In genomic region chr11:45906965-45907591, GRCh38 we compare ENCODE assay signal across 16 cellular contexts. TPM values are rescaled to one million over a fixed set of nuclear protein-coding genes. Genes with fewer than 3 reads are reported as not detected.
A peak's percentile ranks its signal among the peaks of the same experiment; 100 is the strongest.
DNase-seq lines count a peak whose midpoint lies in the region; ATAC-seq, FAIRE-seq and TF ChIP-seq lines count a peak whose summit lies in the region.
"Had no signal": no experiment of that assay in that cellular context is flagged by ENCODE, and none has a peak within 500 bp of the region (broad histone marks: within the 10 kb centered on the region; RNA-seq: fewer than 3 reads in every experiment).

TSS of gene FREY1 (minus strand) at chr11:45907271. CDS start at chr11:45907245, 26 bp downstream.

- H3K9me3 ChIP-seq in A549 (no peaks in the 10 kb centered on the region), Karpas-422 (ENCODE audit: low read length) (no peaks in the 10 kb centered on the region)
- H3K9me3 ChIP-seq: HAP-1, stomach had no signal

- H3K79me2 ChIP-seq in Karpas-422 (ENCODE audit: low read length): no peaks in the 10 kb centered on the region
- H3K79me2 ChIP-seq: hepatocyte had no signal

- H3K4me1 Mint-ChIP-seq in natural killer cell: peaks cover 5 to 15% of the 10 kb centered on the region in 2 donors

- 71% methylated on average over 16 of the region's 18 CpGs for WGBS in A549 (ENCODE audit: missing lambda C conversion rate)

- H3K4me3 ChIP-seq in A549 (no peak within 1 kb of the TSS), Karpas-422 (ENCODE audit: low read length) (no peak within 1 kb of the TSS)
- H3K4me3 ChIP-seq: HAP-1, hepatocyte, stomach had no signal

- H3K27me3 ChIP-seq in Karpas-422 (ENCODE audit: low read length): no peaks in the 10 kb centered on the region
- H3K27me3 ChIP-seq: hepatocyte, stomach had no signal

- no peak for TF ChIP-seq POLR2A in A549 (IDR thresholded peaks at IDR 0.05; ENCODE audit: low read length)

- no peaks in the 10 kb centered on the region for H3K9me2 ChIP-seq in Karpas-422 (replicated peaks; ENCODE audit: insufficient read depth, low read length)

- peaks cover 6% of the 10 kb centered on the region; the same call in 1 of the 2 replicates for H4K20me1 ChIP-seq in Karpas-422 (ENCODE audit: insufficient read depth, low read depth, low read length)

- no peaks in the 10 kb centered on the region for H3K9me3 Mint-ChIP-seq in natural killer cell
- H3K9me3 Mint-ChIP-seq: naive thymus-derived CD4-positive, alpha-beta T cell had no signal

- H3K4me2 ChIP-seq in A549 (no peak within 1 kb of the TSS), Karpas-422 (ENCODE audit: low read depth, low read length, poor library complexity, severe bottlenecking) (no peak within 1 kb of the TSS)
- H3K4me2 ChIP-seq: hepatocyte had no signal

- no peak for TF ChIP-seq RAD21 in A549 (conservative IDR thresholded peaks at IDR 0.05 in 1 of 2, IDR thresholded peaks at IDR 0.05 in 1 of 2)

- H3K4me1 ChIP-seq in A549: no peaks in the 10 kb centered on the region
- no peaks in the 10 kb centered on the region for H3K4me1 ChIP-seq in Karpas-422 (ENCODE audit: low read length)
- H3K4me1 ChIP-seq: HAP-1 had no signal

- H2AFZ ChIP-seq in Karpas-422 (ENCODE audit: low read length): no peak within 1 kb of the TSS
- H2AFZ ChIP-seq: hepatocyte had no signal

- TF ChIP-seq EP300 in A549 (IDR thresholded peaks at IDR 0.05): no peak

- CTCF ChIA-PET in A549 (lab: Yijun Ruan, JAX): interaction anchor here (0.9 kb wide), 1 partner anchor 65 kb away, joined by 3 read pairs; no protein-coding TSS in a partner anchor

- intact Hi-C loops in natural killer cell (cut with micrococcal nuclease): no loop called here

- no peaks in the 10 kb centered on the region for H3K27me3 Mint-ChIP-seq in natural killer cell (ENCODE audit: low read depth in 2 of 2)
- H3K27me3 Mint-ChIP-seq: naive thymus-derived CD4-positive, alpha-beta T cell had no signal

- H3K36me3 ChIP-seq in Karpas-422 (ENCODE audit: insufficient read depth, low read length): 0 out of 2 replicates have a peak, but pooled peaks cover 2% of the 10 kb centered on the region
- H3K36me3 ChIP-seq: HAP-1 had no signal

- TF ChIP-seq CTCF in A549 (IDR thresholded peaks at IDR 0.05): no peak
- TF ChIP-seq CTCF in natural killer cell (IDR thresholded peaks at IDR 0.05): no peak

- H3K27ac ChIP-seq in A549 (no peak within 1 kb of the TSS), Karpas-422 (ENCODE audit: low read length) (no peak within 1 kb of the TSS), caudate nucleus (ENCODE audit: low read depth, low read length) (peak within 1 kb of the TSS; percentile 36)
- H3K27ac ChIP-seq: hepatocyte had no signal

- FAIRE-seq in A549 (lab: Jason Lieb, UNC): no peak
- FAIRE-seq: colon, D721Med had no signal

- H3K4me3 Mint-ChIP-seq in natural killer cell: no peak within 1 kb of the TSS
- H3K4me3 Mint-ChIP-seq: naive thymus-derived CD4-positive, alpha-beta T cell had no signal

- ATAC-seq in A549 (peak; percentile 8 to 18; a peak in 4 of 6 replicates), natural killer cell (no peak), GM18517 (IDR thresholded peaks at IDR 0.05; ENCODE audit: unreplicated experiment) (no peak), GM21390 (IDR thresholded peaks at IDR 0.05; ENCODE audit: unreplicated experiment) (no peak)
- ATAC-seq: PC-3 had no signal

- H3K27ac Mint-ChIP-seq in natural killer cell: peak within 1 kb of the TSS; percentile 48 to 67

- no peaks in the 10 kb centered on the region for H3K36me3 Mint-ChIP-seq in natural killer cell

- no peak within 1 kb of the TSS for H3K9ac ChIP-seq in Karpas-422 (ENCODE audit: low read length)

- POLR2A ChIA-PET in A549 (lab: Yijun Ruan, JAX): no interaction called here

- DNase-seq in A549 (ENCODE audit: low read depth in 1 of 2, low spot score in 1 of 2) (no peak), Karpas-422 (peak; percentile 52), caudate nucleus (lab: John Stamatoyannopoulos, UW) (peak in 2 of 61 donors; percentile 23 to 30), natural killer cell (no peak), OCI-M2 (lab: John Stamatoyannopoulos, UW; ENCODE audit: unreplicated experiment) (no peak)
- DNase-seq in stimulated activated CD4-positive, alpha-beta T cell treated with anti-CD3 and anti-CD28 coated beads, Interleukin-2, amount 100 ng/mL, for 48 hours: no peak
- DNase-seq: naive thymus-derived CD4-positive, alpha-beta T cell; NCI-H1417; PC-3; stomach had no signal

TF ChIP-seq in A549, 52 proteins besides CTCF, POLR2A, EP300 and RAD21:
- TF ChIP-seq PBX3 (IDR thresholded peaks at IDR 0.05): peak; percentile 68
- no peak for TF ChIP-seq CEBPB (IDR thresholded peaks at IDR 0.05)
TF ChIP-seq in A549: peak in this region for 1.

RNA-seq across cellular contexts. Expression of gene FREY1, which starts in this region (rescaled TPM):
- polyA plus RNA-seq in A549 (2011; rRNA removed) (0.17 TPM in 1 of 2 replicates, not detected in the other), A549 (2017; fragmentation: RNase III; extraction: RNeasy Plus Mini Kit Qiagen cat#74134 plus additional on column Dnase treatment) (0.18 to 0.22 TPM (median 0.21 TPM) in 3 replicates)
- polyA plus RNA-seq in A549 (2012; cell fraction: cytosol; rRNA removed): 0.13 and 0.18 TPM in 2 replicates
- 1.7 and 2.0 TPM in 2 replicates for polyA plus RNA-seq in A549 (2012; cell fraction: nucleus; rRNA removed)
- 1.1 and 2.7 TPM in 2 replicates for polyA minus RNA-seq in A549 (2011; rRNA and poly(A)+ RNA removed)
- total RNA-seq in Karpas-422 (2014; rRNA removed; shearing (Covaris generic); ENCODE audit: low replicate concordance): 2.3 and 3.9 TPM in 2 replicates
- total RNA-seq in natural killer cell: 1 to 10 TPM; 3.7 to 6.8 (median 3.9) TPM
- total RNA-seq: hepatocyte had no signal
- polyA plus RNA-seq: hepatocyte; naive thymus-derived CD4-positive, alpha-beta T cell had no signal

Comparison
In these comparisons a context has a peak if more than half of its experiments do, and no peak if none do; other contexts are left out.
1. ATAC-seq: peak in A549 (2 of 2); none in natural killer cell (0 of 3), GM18517 (single experiment) and GM21390 (single experiment).